1 cellular context compared by ENCODE assay signal in genomic region chr6:137819740-137820139, GRCh38.
TF ChIP-seq lines count a peak whose summit lies in the region.

No MANE protein-coding gene starts in this region.

TF ChIP-seq in GM12878, 131 proteins besides CTCF, POLR2A, EP300 and RAD21 (continued from another document):
- TF ChIP-seq BHLHE40 (IDR thresholded peaks at IDR 0.05; ENCODE audit: borderline replicate concordance in 1 of 2, low read depth in 2 of 2, low read length in 1 of 2) (peak in 1 of 2 experiments; percentile 8; a peak in 1 of 4 replicates), ZNF384 (IDR thresholded peaks at IDR 0.05; ENCODE audit: borderline replicate concordance, low read depth, low read length) (0 out of 2 replicates have a peak, but pooled peaks have one; percentile 2), RUNX3 (IDR thresholded peaks at IDR 0.05; ENCODE audit: low read length) (0 out of 2 replicates have a peak, but pooled peaks have one; percentile 14), IKZF2 (IDR thresholded peaks at IDR 0.05) (peak; percentile 23 to 30; a peak in 2 of 4 replicates), MTA2 (IDR thresholded peaks at IDR 0.05; ENCODE audit: low read depth) (0 out of 2 replicates have a peak, but pooled peaks have one; percentile 14), LARP7 (IDR thresholded peaks at IDR 0.05) (0 out of 2 replicates have a peak, but pooled peaks have one; percentile 11)
- TF ChIP-seq, protein P1, sequence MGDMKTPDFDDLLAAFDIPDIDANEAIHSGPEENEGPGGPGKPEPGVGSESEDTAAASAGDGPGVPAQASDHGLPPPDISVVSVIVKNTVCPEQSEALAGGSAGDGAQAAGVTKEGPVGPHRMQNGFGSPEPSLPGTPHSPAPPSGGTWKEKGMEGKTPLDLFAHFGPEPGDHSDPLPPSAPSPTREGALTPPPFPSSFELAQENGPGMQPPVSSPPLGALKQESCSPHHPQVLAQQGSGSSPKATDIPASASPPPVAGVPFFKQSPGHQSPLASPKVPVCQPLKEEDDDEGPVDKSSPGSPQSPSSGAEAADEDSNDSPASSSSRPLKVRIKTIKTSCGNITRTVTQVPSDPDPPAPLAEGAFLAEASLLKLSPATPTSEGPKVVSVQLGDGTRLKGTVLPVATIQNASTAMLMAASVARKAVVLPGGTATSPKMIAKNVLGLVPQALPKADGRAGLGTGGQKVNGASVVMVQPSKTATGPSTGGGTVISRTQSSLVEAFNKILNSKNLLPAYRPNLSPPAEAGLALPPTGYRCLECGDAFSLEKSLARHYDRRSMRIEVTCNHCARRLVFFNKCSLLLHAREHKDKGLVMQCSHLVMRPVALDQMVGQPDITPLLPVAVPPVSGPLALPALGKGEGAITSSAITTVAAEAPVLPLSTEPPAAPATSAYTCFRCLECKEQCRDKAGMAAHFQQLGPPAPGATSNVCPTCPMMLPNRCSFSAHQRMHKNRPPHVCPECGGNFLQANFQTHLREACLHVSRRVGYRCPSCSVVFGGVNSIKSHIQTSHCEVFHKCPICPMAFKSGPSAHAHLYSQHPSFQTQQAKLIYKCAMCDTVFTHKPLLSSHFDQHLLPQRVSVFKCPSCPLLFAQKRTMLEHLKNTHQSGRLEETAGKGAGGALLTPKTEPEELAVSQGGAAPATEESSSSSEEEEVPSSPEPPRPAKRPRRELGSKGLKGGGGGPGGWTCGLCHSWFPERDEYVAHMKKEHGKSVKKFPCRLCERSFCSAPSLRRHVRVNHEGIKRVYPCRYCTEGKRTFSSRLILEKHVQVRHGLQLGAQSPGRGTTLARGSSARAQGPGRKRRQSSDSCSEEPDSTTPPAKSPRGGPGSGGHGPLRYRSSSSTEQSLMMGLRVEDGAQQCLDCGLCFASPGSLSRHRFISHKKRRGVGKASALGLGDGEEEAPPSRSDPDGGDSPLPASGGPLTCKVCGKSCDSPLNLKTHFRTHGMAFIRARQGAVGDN (IDR thresholded peaks at IDR 0.05): peak; percentile 85
TF ChIP-seq in GM12878: peak in this region for 7.
